8 cellular contexts compared by ENCODE assay signal in the genomic region with DNA sequence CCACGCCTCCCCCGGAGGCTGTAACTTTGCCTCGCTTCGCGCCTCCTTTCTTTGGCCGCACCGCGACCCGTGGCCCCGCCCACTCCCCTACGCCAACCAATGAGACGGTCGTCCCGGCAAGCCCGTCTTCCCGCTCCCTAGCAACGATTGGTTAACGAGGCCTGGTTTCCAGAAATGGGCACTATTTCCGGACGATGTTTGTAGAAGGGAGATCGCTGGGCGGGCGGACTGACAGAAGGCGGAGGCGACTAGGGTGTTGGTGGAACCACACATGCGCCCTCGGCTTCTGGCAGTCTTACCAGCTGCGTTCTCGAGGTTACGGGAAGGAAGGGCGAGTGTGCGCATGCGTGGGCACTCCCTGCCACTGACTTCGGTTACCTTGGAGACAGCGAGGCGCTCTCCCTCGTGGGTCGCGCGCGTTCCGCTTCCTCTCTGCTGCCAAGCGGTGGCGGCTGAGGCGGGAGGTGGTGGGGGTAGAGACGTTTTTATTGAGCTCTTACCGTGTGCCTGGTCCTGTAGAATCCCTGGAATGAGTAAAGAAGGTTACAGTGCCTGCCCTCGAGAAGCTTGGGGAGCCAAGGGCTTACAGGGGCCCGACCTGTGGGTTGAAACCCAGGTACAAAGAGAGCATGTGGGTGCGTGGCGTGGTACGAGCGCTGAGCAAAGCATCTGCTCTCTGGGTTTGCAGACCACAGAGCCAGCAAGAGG. TPM values are rescaled to one million over a fixed set of nuclear protein-coding genes. Genes with fewer than 3 reads are reported as not detected.
DNase-seq lines count a peak whose midpoint lies in the region; ATAC-seq and TF ChIP-seq lines count a peak whose summit lies in the region.

No MANE protein-coding gene starts in this region.

- H2AFZ ChIP-seq in osteoblast (ENCODE audit: low read length): peak overlapping the region; percentile 83

- peaks cover 87% of the 10 kb centered on the region for H3K4me1 ChIP-seq in osteoblast (ENCODE audit: insufficient read depth, low read length)
- H3K4me1 ChIP-seq in thoracic aorta (ENCODE audit: control insufficient read depth in 1 of 2, low read depth in 2 of 2): peaks cover 46 to 87% of the 10 kb centered on the region in 2 donors

- H3K4me3 ChIP-seq in GM12864 (ENCODE audit: low read depth, low read length): peak overlapping the region; percentile 63
- H3K4me3 ChIP-seq in osteoblast (ENCODE audit: insufficient read depth, low read length): peak overlapping the region; percentile 93
- peak overlapping the region; percentile 78 for H3K4me3 ChIP-seq in thoracic aorta

- peaks cover 3% of the 10 kb centered on the region for H3K27me3 Mint-ChIP-seq in activated naive CD8-positive, alpha-beta T cell treated with anti-CD3 and anti-CD28 coated beads for 36 hours
- H3K27me3 Mint-ChIP-seq in glutamatergic neuron (ENCODE audit: unreplicated experiment): peaks cover 12% of the 10 kb centered on the region

- H3K4me1 Mint-ChIP-seq in activated naive CD8-positive, alpha-beta T cell treated with anti-CD3 and anti-CD28 coated beads for 36 hours: peaks cover 68% of the 10 kb centered on the region
- peaks cover 28% of the 10 kb centered on the region for H3K4me1 Mint-ChIP-seq in glutamatergic neuron (ENCODE audit: low read depth, unreplicated experiment)

- peak overlapping the region; percentile 85 for H3K4me2 ChIP-seq in osteoblast (ENCODE audit: insufficient read depth, low read length)

- H3K9me3 ChIP-seq in osteoblast (ENCODE audit: low read depth, low read length) (no peaks in the 10 kb centered on the region), thoracic aorta (no peaks in the 10 kb centered on the region)

- no peaks in the 10 kb centered on the region for H3K9me3 Mint-ChIP-seq in activated naive CD8-positive, alpha-beta T cell treated with anti-CD3 and anti-CD28 coated beads for 36 hours
- H3K9me3 Mint-ChIP-seq in glutamatergic neuron (ENCODE audit: unreplicated experiment): peaks cover 6% of the 10 kb centered on the region

- peaks cover 43% of the 10 kb centered on the region for H3K79me2 ChIP-seq in osteoblast (ENCODE audit: insufficient read depth, low read length)

- peak overlapping the region; percentile 95 for H3K27ac Mint-ChIP-seq in activated naive CD8-positive, alpha-beta T cell treated with anti-CD3 and anti-CD28 coated beads for 36 hours
- peak overlapping the region; percentile 90 for H3K27ac Mint-ChIP-seq in glutamatergic neuron (ENCODE audit: unreplicated experiment)

- peak overlapping the region; percentile 88 for H3K4me3 Mint-ChIP-seq in activated naive CD8-positive, alpha-beta T cell treated with anti-CD3 and anti-CD28 coated beads for 36 hours
- peak overlapping the region; percentile 97 for H3K4me3 Mint-ChIP-seq in glutamatergic neuron (ENCODE audit: unreplicated experiment)

- H3K36me3 ChIP-seq in osteoblast (ENCODE audit: insufficient read depth, low read length) (peaks cover 2% of the 10 kb centered on the region), thoracic aorta (no peaks in the 10 kb centered on the region)

- DNase-seq in GM12864 (ENCODE audit: low read depth): peak; percentile 100
- peak; percentile 99 for DNase-seq in NCI-H1105 (lab: John Stamatoyannopoulos, UW)
- DNase-seq in SKM-1 (lab: John Stamatoyannopoulos, UW; ENCODE audit: unreplicated experiment): peak; percentile 100
- DNase-seq in activated naive CD8-positive, alpha-beta T cell treated with anti-CD3 and anti-CD28 coated beads for 36 hours: peak; percentile 100
- peak; percentile 100 for DNase-seq in glutamatergic neuron
- peak; percentile 100 for DNase-seq in osteoblast (ENCODE audit: insufficient read length, low spot score, missing footprints)
- peak; percentile 100 for DNase-seq in thoracic aorta (ENCODE audit: low spot score)

- H3K27me3 ChIP-seq in osteoblast (ENCODE audit: insufficient read depth, low read length) (no peaks in the 10 kb centered on the region), thoracic aorta (replicated peaks; ENCODE audit: insufficient read depth) (no peaks in the 10 kb centered on the region)

- peaks cover 42% of the 10 kb centered on the region for H4K20me1 ChIP-seq in osteoblast (ENCODE audit: insufficient read depth, low read length)

- TF ChIP-seq CTCF in GM12864 (IDR thresholded peaks at IDR 0.05; ENCODE audit: low read depth, low read length, missing control alignments): no peak
- TF ChIP-seq CTCF in glutamatergic neuron (IDR thresholded peaks at IDR 0.05; ENCODE audit: partially characterized antibody, unreplicated experiment): no peak
- TF ChIP-seq CTCF in osteoblast (IDR thresholded peaks at IDR 0.05; ENCODE audit: extremely low read depth, low read depth, low read length): no peak
- no peak for TF ChIP-seq CTCF in thoracic aorta (IDR thresholded peaks at IDR 0.05)

- H3K36me3 Mint-ChIP-seq in activated naive CD8-positive, alpha-beta T cell treated with anti-CD3 and anti-CD28 coated beads for 36 hours: peaks cover 31% of the 10 kb centered on the region
- H3K36me3 Mint-ChIP-seq in glutamatergic neuron (ENCODE audit: unreplicated experiment): no peaks in the 10 kb centered on the region

- peak; percentile 78 for ATAC-seq in HG02642 (IDR thresholded peaks at IDR 0.05; ENCODE audit: poor library complexity, unreplicated experiment)
- ATAC-seq in thoracic aorta (ENCODE audit: insufficient number of reproducible peaks, low FRiP score, low read depth): peak; percentile 93

- H3K27ac ChIP-seq in osteoblast (ENCODE audit: low read depth, low read length) (peak overlapping the region; percentile 93), thoracic aorta (peak overlapping the region; percentile 87)

RNA-seq across cellular contexts. Expression of gene MAP3K14, which starts 0.4 kb away (rescaled TPM):
- 10 to 100 TPM; 27.1 to 28.3 TPM for total RNA-seq in activated naive CD8-positive, alpha-beta T cell treated with anti-CD3 and anti-CD28 coated beads for 36 hours
- total RNA-seq in glutamatergic neuron (ENCODE audit: unreplicated experiment) (5.7 TPM), osteoblast (2.7 and 3.6 TPM in 2 replicates), thoracic aorta (10 to 100 TPM; 10.1 to 10.7 TPM)

RNA-seq across cellular contexts. Expression of gene SPATA32, which starts 55.4 kb away (rescaled TPM):
- under 1 TPM; 0.62 to 0.68 TPM for total RNA-seq in activated naive CD8-positive, alpha-beta T cell treated with anti-CD3 and anti-CD28 coated beads for 36 hours
- total RNA-seq in glutamatergic neuron (ENCODE audit: unreplicated experiment): not detected
- total RNA-seq in osteoblast: not detected in 2 replicates
- not detected for total RNA-seq in thoracic aorta

Comparison
In these comparisons a context has a peak if more than half of its experiments do, and no peak if none do; other contexts are left out.
1. Peak in every context shown above with its lines: DNase-seq, ATAC-seq, H3K4me3 ChIP-seq and H3K27ac ChIP-seq.